10 cellular contexts compared by ENCODE assay signal in genomic region chr9:130936285-130937117, GRCh38. TPM values are rescaled to one million over a fixed set of nuclear protein-coding genes. Genes with fewer than 3 reads are reported as not detected.
DNase-seq lines count a peak whose midpoint lies in the region; ATAC-seq and TF ChIP-seq lines count a peak whose summit lies in the region.
"Had no signal": no experiment of that assay in that cellular context is flagged by ENCODE, and none has a peak within 500 bp of the region (broad histone marks: within the 10 kb centered on the region; RNA-seq: fewer than 3 reads in every experiment).

No MANE protein-coding gene starts in this region.

- no peaks in the 10 kb centered on the region for H3K9me3 ChIP-seq in GM23248 (ENCODE audit: low read depth)

- H3K9me3 Mint-ChIP-seq in progenitor cell of endocrine pancreas (ENCODE audit: low read depth): no peaks in the 10 kb centered on the region
- H3K9me3 Mint-ChIP-seq in activated T-helper 17 cell treated with anti-CD3 and anti-CD28 coated beads, Interleukin-2, amount 50 U/mL, for 72 hours: no peaks in the 10 kb centered on the region
- H3K9me3 Mint-ChIP-seq: T-helper 1 cell treated with Interleukin-12 subunit alpha and Interleukin-12 subunit beta and Interleukin-4 antibody, amounts not matched to agents 30 μg/mL and 1 μg/mL, for 36 hours had no signal

- H3K27ac Mint-ChIP-seq in progenitor cell of endocrine pancreas: peak overlapping the region; percentile 5
- no peak overlapping the region for H3K27ac Mint-ChIP-seq in activated T-helper 17 cell treated with anti-CD3 and anti-CD28 coated beads, Interleukin-2, amount 50 U/mL, for 72 hours
- H3K27ac Mint-ChIP-seq: T-helper 1 cell treated with Interleukin-12 subunit alpha and Interleukin-12 subunit beta and Interleukin-4 antibody, amounts not matched to agents 30 μg/mL and 1 μg/mL, for 36 hours had no signal

- no peaks in the 10 kb centered on the region for H4K20me1 ChIP-seq in GM23248 (ENCODE audit: insufficient read depth)

- no peak for TF ChIP-seq CTCF in progenitor cell of endocrine pancreas (IDR thresholded peaks at IDR 0.05; ENCODE audit: unreplicated experiment)

- no peaks in the 10 kb centered on the region for H3K79me2 ChIP-seq in GM23248 (ENCODE audit: insufficient read depth)

- DNase-seq in GM23248 (peak; percentile 88), NCI-H524 treated with DMSO at 0.1 percent for 48 hours (lab: John Stamatoyannopoulos, UW) (peak; percentile 80), epithelial cell of prostate (ENCODE audit: low read depth, low spot score) (no peak), progenitor cell of endocrine pancreas (ENCODE audit: low spot score, unreplicated experiment) (no peak), GM19240 (ENCODE audit: insufficient read length, low spot score) (no peak), LoVo (ENCODE audit: low spot score) (no peak)
- DNase-seq: stimulated activated CD4-positive, alpha-beta T cell treated with anti-CD3 and anti-CD28 coated beads, Interleukin-1b, Interleukin-23, amount 100 ng/mL, for 48 hours had no signal

- no peaks in the 10 kb centered on the region for H3K36me3 ChIP-seq in GM23248 (ENCODE audit: low read depth)

- H3K27me3 ChIP-seq in GM23248 (replicated peaks; ENCODE audit: insufficient read depth): peaks cover 5% of the 10 kb centered on the region; the same call in 1 of the 2 replicates

- peaks cover 2% of the 10 kb centered on the region for H3K4me1 Mint-ChIP-seq in progenitor cell of endocrine pancreas (ENCODE audit: low read depth)
- H3K4me1 Mint-ChIP-seq in activated T-helper 17 cell treated with anti-CD3 and anti-CD28 coated beads, Interleukin-2, amount 50 U/mL, for 72 hours: peaks cover 5% of the 10 kb centered on the region

- no peaks in the 10 kb centered on the region for H3K9me2 ChIP-seq in GM23248 (ENCODE audit: insufficient read depth)

- H3K36me3 Mint-ChIP-seq in progenitor cell of endocrine pancreas (ENCODE audit: insufficient read depth): no peaks in the 10 kb centered on the region
- H3K36me3 Mint-ChIP-seq in activated T-helper 17 cell treated with anti-CD3 and anti-CD28 coated beads, Interleukin-2, amount 50 U/mL, for 72 hours (ENCODE audit: low read depth): no peaks in the 10 kb centered on the region

- ATAC-seq in activated T-helper 17 cell treated with anti-CD3 and anti-CD28 coated beads, Interleukin-2, amount 50 U/mL, for 72 hours (replicated peaks): no peak
- ATAC-seq: esophagus mucosa had no signal

- H3K27me3 Mint-ChIP-seq in progenitor cell of endocrine pancreas: peaks cover 66% of the 10 kb centered on the region
- H3K27me3 Mint-ChIP-seq in activated T-helper 17 cell treated with anti-CD3 and anti-CD28 coated beads, Interleukin-2, amount 50 U/mL, for 72 hours: peaks cover 53% of the 10 kb centered on the region

- H3K4me3 ChIP-seq in GM23248: no peak overlapping the region

- H3K27ac ChIP-seq in GM23248: peak overlapping the region; percentile 49
- H3K27ac ChIP-seq in epithelial cell of prostate: peak overlapping the region; percentile 27

- in situ Hi-C loops in GM23248 (cut with MboI): no loop called here

- peaks cover 27% of the 10 kb centered on the region; the same call in 1 of the 2 replicates for H3F3A ChIP-seq in GM23248 (ENCODE audit: insufficient read depth)

- peak overlapping the region; percentile 22 for H3K4me3 Mint-ChIP-seq in progenitor cell of endocrine pancreas (ENCODE audit: low read depth)
- H3K4me3 Mint-ChIP-seq in activated T-helper 17 cell treated with anti-CD3 and anti-CD28 coated beads, Interleukin-2, amount 50 U/mL, for 72 hours: no peak overlapping the region
- H3K4me3 Mint-ChIP-seq: T-helper 1 cell treated with Interleukin-12 subunit alpha and Interleukin-12 subunit beta and Interleukin-4 antibody, amounts not matched to agents 30 μg/mL and 1 μg/mL, for 36 hours had no signal

- peak overlapping the region; percentile 64 for H2AFZ ChIP-seq in GM23248

- H3K4me2 ChIP-seq in GM23248 (ENCODE audit: unreplicated experiment): peak overlapping the region; percentile 38

- peaks cover 22% of the 10 kb centered on the region for H3K4me1 ChIP-seq in GM23248 (ENCODE audit: insufficient read depth)

- peak overlapping the region; percentile 26 for H3K9ac ChIP-seq in GM23248

- 34 to 48% methylated on average over 11 to 12 of the region's 12 CpGs for WGBS in GM23248 (ENCODE audit: low coverage in 1 of 2, low lambda C conversion rate in 2 of 2, missing lambda C conversion rate in 2 of 2), 2 experiments

RNA-seq across cellular contexts. Expression of gene FIBCD1, which starts 2.5 kb away (rescaled TPM):
- 20.2 and 20.9 TPM in 2 replicates for total RNA-seq in GM23248 (2014; rRNA removed; shearing (Covaris generic))
- 21.4 and 23.7 TPM in 2 replicates for polyA plus RNA-seq in GM23248 (2016; fragmentation: Nextera tagmentation; extraction: Ambion mirVana)
- total RNA-seq in progenitor cell of endocrine pancreas: not detected in 2 replicates
- total RNA-seq in activated T-helper 17 cell treated with anti-CD3 and anti-CD28 coated beads, Interleukin-2, amount 50 U/mL, for 72 hours: not detected

RNA-seq across cellular contexts. Expression of gene QRFP, which starts 39.9 kb away (rescaled TPM):
- not detected in 2 replicates for total RNA-seq in GM23248 (2014; rRNA removed; shearing (Covaris generic))
- polyA plus RNA-seq in GM23248 (2016; fragmentation: Nextera tagmentation; extraction: Ambion mirVana): 0.18 and 0.53 TPM in 2 replicates
- not detected in 2 replicates for total RNA-seq in progenitor cell of endocrine pancreas
- total RNA-seq in activated T-helper 17 cell treated with anti-CD3 and anti-CD28 coated beads, Interleukin-2, amount 50 U/mL, for 72 hours: not detected
- total RNA-seq: esophagus mucosa had no signal

Comparison
In these comparisons a context has a peak if more than half of its experiments do, and no peak if none do; other contexts are left out.
1. DNase-seq: peak in GM23248 (single experiment) and NCI-H524 treated with DMSO at 0.1 percent for 48 hours (single experiment); none in epithelial cell of prostate (single experiment), progenitor cell of endocrine pancreas (single experiment), GM19240 (single experiment) and LoVo (single experiment).
2. RNA of gene FIBCD1, which starts 2.5 kb away (total RNA-seq): 20.2 to 20.9 TPM in GM23248; not detected in progenitor cell of endocrine pancreas and not detected in activated T-helper 17 cell treated with anti-CD3 and anti-CD28 coated beads, Interleukin-2, amount 50 U/mL, for 72 hours; every median in the first group is over 10 times any median in the second.